ENCODE assay signal across 24 cellular contexts in genomic region chr15:91912336-91912735, GRCh38. TPM values are rescaled to one million over a fixed set of nuclear protein-coding genes. Genes with fewer than 3 reads are reported as not detected.
DNase-seq lines count a peak whose midpoint lies in the region; ATAC-seq lines count a peak whose summit lies in the region.
"Had no signal": no experiment of that assay in that cellular context is flagged by ENCODE, and none has a peak within 500 bp of the region (broad histone marks: within the 10 kb centered on the region; RNA-seq: fewer than 3 reads in every experiment).

No MANE protein-coding gene starts in this region.

- H3K27me3 ChIP-seq in CD8-positive, alpha-beta memory T cell (ENCODE audit: insufficient read depth, low read length, poor library complexity, severe bottlenecking), result no peaks in the 10 kb centered on the region
- no peaks in the 10 kb centered on the region for H3K27me3 ChIP-seq in naive thymus-derived CD4-positive, alpha-beta T cell (ENCODE audit: control insufficient read depth in 2 of 2, insufficient read depth in 2 of 2, low read length in 2 of 2)
- H3K27me3 ChIP-seq: esophagus squamous epithelium, gastrocnemius medialis had no signal

- no peak for ATAC-seq in naive thymus-derived CD4-positive, alpha-beta T cell
- ATAC-seq in GM19328 (IDR thresholded peaks at IDR 0.05; ENCODE audit: unreplicated experiment) (no peak), HG03280 (IDR thresholded peaks at IDR 0.05; ENCODE audit: unreplicated experiment) (no peak)
- ATAC-seq: activated naive CD8-positive, alpha-beta T cell treated with anti-CD3 and anti-CD28 coated beads, Interleukin-2, amount 50 U/mL, for 24 hours; activated T-cell treated with anti-CD3 and anti-CD28 coated beads, Interleukin-2, amount 50 U/mL, for 4 hours; gastrocnemius medialis; sciatic nerve; stimulated activated memory B cell treated with anti-CD40 and anti-IgM and Interleukin-4, amounts not matched to agents 10 μg/mL and 1 μg/mL and 100 μg/mL, for 72 hours had no signal

- H3K9me3 ChIP-seq in CD8-positive, alpha-beta memory T cell (ENCODE audit: low read length), result no peaks in the 10 kb centered on the region
- H3K9me3 ChIP-seq in naive thymus-derived CD4-positive, alpha-beta T cell (ENCODE audit: control insufficient read depth in 2 of 3, low read length in 3 of 3), result no peaks in the 10 kb centered on the region
- H3K9me3 ChIP-seq: esophagus squamous epithelium, gastrocnemius medialis, HAP-1, prostate gland had no signal

- H3K36me3 Mint-ChIP-seq in CD8-positive, alpha-beta memory T cell, result peaks cover 4 to 37% (median 14%) of the 10 kb centered on the region in 3 donors
- H3K36me3 Mint-ChIP-seq in naive thymus-derived CD4-positive, alpha-beta T cell, result peaks cover 6 to 20% (median 12%) of the 10 kb centered on the region in 5 donors
- H3K36me3 Mint-ChIP-seq: memory B cell; stimulated activated memory B cell treated with anti-CD40 and anti-IgM and Interleukin-4, amounts not matched to agents 10 μg/mL and 1 μg/mL and 100 μg/mL, for 72 hours had no signal

- no peak for DNase-seq in CD8-positive, alpha-beta memory T cell
- DNase-seq in Jurkat, Clone E6-1 (ENCODE audit: low read depth, low spot score), result peak; percentile 2
- DNase-seq in SHP77 (lab: John Stamatoyannopoulos, UW), result peak; percentile 40 to 55
- no peak for DNase-seq in naive thymus-derived CD4-positive, alpha-beta T cell
- no peak for DNase-seq in C1 segment of cervical spinal cord (lab: John Stamatoyannopoulos, UW)
- DNase-seq: activated CD4-positive, alpha-beta T cell treated with anti-CD3 and anti-CD28 coated beads for 4 hours; activated naive CD8-positive, alpha-beta T cell treated with anti-CD3 and anti-CD28 coated beads, Interleukin-2, amount 50 U/mL, for 24 hours; activated T-cell treated with anti-CD3 and anti-CD28 coated beads, Interleukin-2, amount 50 U/mL, for 4 hours; caudate nucleus; esophagus squamous epithelium; gastrocnemius medialis; KBM-7; NCI-H1694; stimulated activated CD4-positive, alpha-beta T cell treated with anti-CD3 and anti-CD28 coated beads, Interleukin-12 subunit alpha, Interleukin-12 subunit beta, amount 100 ng/mL, for 4 hours; stimulated activated CD4-positive, alpha-beta T cell treated with anti-CD3 and anti-CD28 coated beads, Interleukin-4, amount 100 ng/mL, for 1 hour had no signal

- H3K27ac ChIP-seq in CD8-positive, alpha-beta memory T cell (ENCODE audit: low read depth, low read length), result no peak overlapping the region
- no peak overlapping the region for H3K27ac ChIP-seq in naive thymus-derived CD4-positive, alpha-beta T cell (ENCODE audit: low read depth, low read length)
- H3K27ac ChIP-seq: C4-2B, gastrocnemius medialis, prostate gland, VCaP had no signal

- peaks cover 26 to 60% (median 55%) of the 10 kb centered on the region in 3 donors for H3K4me1 Mint-ChIP-seq in CD8-positive, alpha-beta memory T cell
- H3K4me1 Mint-ChIP-seq in naive thymus-derived CD4-positive, alpha-beta T cell, result peaks cover 0 to 45% (median 28%) of the 10 kb centered on the region in 7 donors
- H3K4me1 Mint-ChIP-seq: memory B cell; stimulated activated memory B cell treated with anti-CD40 and anti-IgM and Interleukin-4, amounts not matched to agents 10 μg/mL and 1 μg/mL and 100 μg/mL, for 72 hours had no signal

- no peaks in the 10 kb centered on the region for H3K36me3 ChIP-seq in CD8-positive, alpha-beta memory T cell (ENCODE audit: insufficient read depth, low read length)
- peaks cover 0 to 7% (median 0%) of the 10 kb centered on the region in 3 experiments for H3K36me3 ChIP-seq in naive thymus-derived CD4-positive, alpha-beta T cell (ENCODE audit: control insufficient read depth in 2 of 3, insufficient read depth in 3 of 3, low read length in 3 of 3)
- H3K36me3 ChIP-seq: gastrocnemius medialis, HAP-1, prostate gland had no signal

- peak overlapping the region in 5 of 8 donors; percentile 19 to 81 (median 70) for H3K27ac Mint-ChIP-seq in CD8-positive, alpha-beta memory T cell
- H3K27ac Mint-ChIP-seq in naive thymus-derived CD4-positive, alpha-beta T cell, result peak overlapping the region in 6 of 9 donors; percentile 12 to 79 (median 58)
- H3K27ac Mint-ChIP-seq: activated naive CD8-positive, alpha-beta T cell treated with anti-CD3 and anti-CD28 coated beads, Interleukin-2, amount 50 U/mL, for 24 hours; memory B cell; stimulated activated memory B cell treated with anti-CD40 and anti-IgM and Interleukin-4, amounts not matched to agents 10 μg/mL and 1 μg/mL and 100 μg/mL, for 72 hours had no signal

- POLR2A ChIA-PET in CD8-positive, alpha-beta memory T cell (lab: Charles Lee), result no interaction called here
- POLR2A ChIA-PET in naive thymus-derived CD4-positive, alpha-beta T cell (lab: Charles Lee), result no interaction called here

- no peaks in the 10 kb centered on the region for H3K27me3 Mint-ChIP-seq in CD8-positive, alpha-beta memory T cell
- H3K27me3 Mint-ChIP-seq in naive thymus-derived CD4-positive, alpha-beta T cell, result no peaks in the 10 kb centered on the region
- H3K27me3 Mint-ChIP-seq: activated naive CD8-positive, alpha-beta T cell treated with anti-CD3 and anti-CD28 coated beads, Interleukin-2, amount 50 U/mL, for 24 hours; stimulated activated memory B cell treated with anti-CD40 and anti-IgM and Interleukin-4, amounts not matched to agents 10 μg/mL and 1 μg/mL and 100 μg/mL, for 72 hours had no signal

- no peaks in the 10 kb centered on the region for H3K9me3 Mint-ChIP-seq in CD8-positive, alpha-beta memory T cell
- H3K9me3 Mint-ChIP-seq in naive thymus-derived CD4-positive, alpha-beta T cell, result peaks cover 0 to 2% (median 0%) of the 10 kb centered on the region in 11 donors
- H3K9me3 Mint-ChIP-seq: activated naive CD8-positive, alpha-beta T cell treated with anti-CD3 and anti-CD28 coated beads, Interleukin-2, amount 50 U/mL, for 24 hours; activated T-cell treated with anti-CD3 and anti-CD28 coated beads, Interleukin-2, amount 50 U/mL, for 4 hours; memory B cell; stimulated activated memory B cell treated with anti-CD40 and anti-IgM and Interleukin-4, amounts not matched to agents 10 μg/mL and 1 μg/mL and 100 μg/mL, for 72 hours had no signal

- intact Hi-C loops in naive thymus-derived CD4-positive, alpha-beta T cell (cut with micrococcal nuclease), result no loop called here

- no peak overlapping the region for H3K4me3 Mint-ChIP-seq in CD8-positive, alpha-beta memory T cell
- no peak overlapping the region for H3K4me3 Mint-ChIP-seq in naive thymus-derived CD4-positive, alpha-beta T cell
- H3K4me3 Mint-ChIP-seq: activated naive CD8-positive, alpha-beta T cell treated with anti-CD3 and anti-CD28 coated beads, Interleukin-2, amount 50 U/mL, for 24 hours; activated T-cell treated with anti-CD3 and anti-CD28 coated beads, Interleukin-2, amount 50 U/mL, for 4 hours; memory B cell; stimulated activated memory B cell treated with anti-CD40 and anti-IgM and Interleukin-4, amounts not matched to agents 10 μg/mL and 1 μg/mL and 100 μg/mL, for 72 hours had no signal

- no peaks in the 10 kb centered on the region for H3K4me1 ChIP-seq in CD8-positive, alpha-beta memory T cell (ENCODE audit: insufficient read depth, low read length)
- peaks cover 0 to 4% of the 10 kb centered on the region in 2 donors for H3K4me1 ChIP-seq in naive thymus-derived CD4-positive, alpha-beta T cell (ENCODE audit: control insufficient read depth in 2 of 2, insufficient read depth in 2 of 2, low read length in 2 of 2)
- H3K4me1 ChIP-seq: gastrocnemius medialis, HAP-1, prostate gland had no signal

- CTCF ChIA-PET in CD8-positive, alpha-beta memory T cell (lab: Charles Lee), result interaction anchor here (1.6 kb wide), 1 partner anchor 29 kb away, joined by 3 read pairs; no protein-coding TSS in a partner anchor
- CTCF ChIA-PET in naive thymus-derived CD4-positive, alpha-beta T cell (lab: Charles Lee), result no interaction called here

- no peak overlapping the region for H3K4me3 ChIP-seq in CD8-positive, alpha-beta memory T cell (ENCODE audit: low read length)
- no peak overlapping the region for H3K4me3 ChIP-seq in Jurkat, Clone E6-1 (ENCODE audit: low read length)
- no peak overlapping the region for H3K4me3 ChIP-seq in naive thymus-derived CD4-positive, alpha-beta T cell (ENCODE audit: low read length)
- H3K4me3 ChIP-seq: esophagus squamous epithelium, gastrocnemius medialis, HAP-1, prostate gland had no signal

RNA-seq across cellular contexts. Expression of gene SLCO3A1, which starts 58.8 kb away (rescaled TPM):
- 10 to 100 TPM; 10.0 to 10.8 TPM for total RNA-seq in CD8-positive, alpha-beta memory T cell
- 47.9 TPM for polyA plus RNA-seq in CD8-positive, alpha-beta memory T cell
- polyA plus RNA-seq in Jurkat, Clone E6-1 (2012; ENCODE audit: insufficient read depth, insufficient read length), result 11.8 TPM
- 10 to 100 TPM; 16.9 to 69.1 (median 25.4) TPM for total RNA-seq in naive thymus-derived CD4-positive, alpha-beta T cell
- 10 to 100 TPM; 15.4 to 24.3 TPM for polyA plus RNA-seq in naive thymus-derived CD4-positive, alpha-beta T cell

Comparison
In these comparisons a context has a peak if more than half of its experiments do, and no peak if none do; other contexts are left out.
1. DNase-seq: peak in Jurkat, Clone E6-1 (single experiment) and SHP77 (2 of 2); none in CD8-positive, alpha-beta memory T cell (0 of 5), naive thymus-derived CD4-positive, alpha-beta T cell (0 of 9) and C1 segment of cervical spinal cord (0 of 14).